ENCODE assay signal across 21 cellular contexts in the genomic region with DNA sequence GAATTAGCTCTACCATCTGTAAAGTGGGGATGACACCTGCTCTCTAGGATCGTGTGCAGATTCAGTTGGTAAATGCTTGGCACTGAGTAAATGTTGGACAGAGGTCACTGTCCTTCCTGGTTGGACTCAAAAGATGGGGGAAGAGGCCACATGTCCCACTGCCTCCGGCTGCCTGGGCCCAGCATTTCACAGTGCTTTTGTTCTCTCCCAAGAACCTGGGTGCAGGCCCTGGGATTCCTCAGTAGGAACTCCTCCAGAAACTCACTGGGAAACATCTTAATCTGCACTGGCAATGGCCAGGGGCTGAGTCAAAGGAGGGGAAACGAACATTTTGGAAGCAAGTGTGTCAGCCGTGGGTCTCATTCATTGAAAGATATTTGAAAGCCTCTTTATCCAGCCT.
A peak's percentile ranks its signal among the peaks of the same experiment; 100 is the strongest.
DNase-seq lines count a peak whose midpoint lies in the region; ATAC-seq and TF ChIP-seq lines count a peak whose summit lies in the region.
"Had no signal": no experiment of that assay in that cellular context is flagged by ENCODE, and none has a peak within 500 bp of the region (broad histone marks: within the 10 kb centered on the region; RNA-seq: fewer than 3 reads in every experiment).

No MANE protein-coding gene starts in this region.

- peak overlapping the region; percentile 21; the same call in 1 of the 2 replicates for H4K5ac ChIP-seq in IMR-90 (ENCODE audit: low read depth, low read length)

- H2BK5ac ChIP-seq in IMR-90 (ENCODE audit: low read depth, low read length, poor library complexity, severe bottlenecking), result no peak overlapping the region

- H3K4me1 ChIP-seq in IMR-90 (ENCODE audit: control insufficient read depth, insufficient read depth, low read length) (peaks cover 8% of the 10 kb centered on the region), psoas muscle (no peaks in the 10 kb centered on the region)
- H3K4me1 ChIP-seq: HAP-1 had no signal

- H2AK5ac ChIP-seq in IMR-90 (ENCODE audit: low read depth, low read length), result peak overlapping the region; percentile 74; the same call in 1 of the 2 replicates

- BruUV-seq in IMR-90 (replicated peaks; lab: Mats Ljungman, UMichigan), result no TSS peak

- CTCF ChIA-PET in IMR-90 (lab: Yijun Ruan, JAX), result no interaction called here

- H3K9ac ChIP-seq in IMR-90 (ENCODE audit: low read depth, low read length), result no peak overlapping the region
- H3K9ac ChIP-seq: BLaER1 treated with 17β-estradiol and CSF1 and Interleukin-3, amounts not matched to agents 10 nM and 100 nM had no signal

- peaks cover 12% of the 10 kb centered on the region for H3K9me1 ChIP-seq in IMR-90 (ENCODE audit: insufficient read depth, low read length)

- no CpG with 5 or more reads among the region's 4 CpGs for WGBS in IMR-90 (ENCODE audit: extremely low coverage in 2 of 2, insufficient read length in 1 of 2), 2 experiments
- 44 to 66% (median 51%) methylated on average over 4 of the region's 4 CpGs for WGBS in psoas muscle, 3 donors

- in situ Hi-C loops in IMR-90 (cut with MboI; ENCODE audit: low sequenced_read_pairs), result loop anchor here (5.0 kb wide), 1 partner anchor 92 kb away; the partner anchor contains the start of gene BDKRB2

- peaks cover 0 to 13% of the 10 kb centered on the region in 2 experiments; a peak in 2 of 4 replicates for H3K79me1 ChIP-seq in IMR-90 (ENCODE audit: low read depth in 1 of 2, low read length in 2 of 2)

- H4K8ac ChIP-seq in IMR-90 (ENCODE audit: low read depth in 2 of 2, low read length in 2 of 2), result 0 out of 4 replicates have a peak overlapping the region, but pooled peaks of 1 of the 2 experiments have one; percentile 24

- H3K4me2 ChIP-seq in IMR-90 (ENCODE audit: low read depth, low read length), result no peak overlapping the region
- H3K4me2 ChIP-seq: A549 had no signal

- peak overlapping the region; percentile 28 for H2AK9ac ChIP-seq in IMR-90 (replicated peaks; ENCODE audit: low read depth, low read length, poor library complexity)

- ATAC-seq in IMR-90 (ENCODE audit: low read depth) (no peak), left lobe of liver (peak; percentile 44), psoas muscle (no peak)
- ATAC-seq: A549, GM12878 had no signal

- POLR2A ChIA-PET in IMR-90 (lab: Charles Lee; ENCODE audit: unreplicated experiment), result no interaction called here

- H3K4me3 ChIP-seq in IMR-90 (ENCODE audit: insufficient read depth, low read depth, low read length) (no peak overlapping the region), psoas muscle (no peak overlapping the region)
- H3K4me3 ChIP-seq: A549; BLaER1 treated with 17β-estradiol and CSF1 and Interleukin-3, amounts not matched to agents 10 nM and 100 nM; GM12878; HAP-1 had no signal

- peak overlapping the region; percentile 49; the same call in 1 of the 2 replicates for H2BK120ac ChIP-seq in IMR-90 (ENCODE audit: low read depth, low read length)

- H3K18ac ChIP-seq in IMR-90 (ENCODE audit: low read depth, low read length), result peak overlapping the region; percentile 51; the same call in 1 of the 2 replicates

- no peak overlapping the region for H2AFZ ChIP-seq in IMR-90 (replicated peaks; ENCODE audit: low read length, poor library complexity)

- H4K91ac ChIP-seq in IMR-90 (ENCODE audit: insufficient read depth, low read depth, low read length), result peak overlapping the region; percentile 10; the same call in 1 of the 2 replicates

- H3K9me3 ChIP-seq in IMR-90 (ENCODE audit: control insufficient read depth, insufficient read depth, low read length), result peaks cover 5% of the 10 kb centered on the region
- no peaks in the 10 kb centered on the region for H3K9me3 ChIP-seq in psoas muscle
- H3K9me3 ChIP-seq: BE2C had no signal

- peak; percentile 19 for DNase-seq in activated effector memory CD4-positive, alpha-beta T cell treated with anti-CD3 and anti-CD28 coated beads, Interleukin-2, amount 50 U/mL, for 16 hours
- DNase-seq in activated effector memory CD4-positive, alpha-beta T cell treated with Interleukin-2 at 50 U/mL for 16 hours, result no peak
- DNase-seq in IMR-90, result no peak
- no peak for DNase-seq in left lobe of liver (ENCODE audit: low spot score)
- DNase-seq in GM20000 (ENCODE audit: low spot score), result no peak
- no peak for DNase-seq in psoas muscle
- DNase-seq in SIG-M5 (lab: John Stamatoyannopoulos, UW), result no peak
- DNase-seq: 8988T; ACHN; AML-193; BE2C; CD4-positive, alpha-beta T cell; CD8-positive, alpha-beta memory T cell; DMS 273 treated with DMSO at 0.1 percent for 48 hours; DND-41; GDM1; GOT3 had no signal

- TF ChIP-seq CTCF in IMR-90 (conservative IDR thresholded peaks at IDR 0.05; ENCODE audit: low read depth, low read length), result no peak
- TF ChIP-seq CTCF in GM20000 (IDR thresholded peaks at IDR 0.05; ENCODE audit: extremely low read depth, missing control alignments), result no peak
- TF ChIP-seq CTCF in psoas muscle (IDR thresholded peaks at IDR 0.05), result no peak

- H3K27ac ChIP-seq in IMR-90 (ENCODE audit: insufficient read depth, low read length) (no peak overlapping the region), psoas muscle (no peak overlapping the region)
- H3K27ac ChIP-seq: BLaER1 treated with 17β-estradiol and CSF1 and Interleukin-3, amounts not matched to agents 10 nM and 100 nM had no signal

- no peak for TF ChIP-seq POLR2A in IMR-90 (IDR thresholded peaks at IDR 0.05; ENCODE audit: low read depth, low read length)

- peak overlapping the region; percentile 46; the same call in 1 of the 2 replicates for H2BK20ac ChIP-seq in IMR-90 (ENCODE audit: low read depth, low read length)

- H3K14ac ChIP-seq in IMR-90 (replicated peaks; ENCODE audit: low read depth, low read length), result no peak overlapping the region; the same call in 1 of the 2 replicates

- H4K20me1 ChIP-seq in IMR-90 (ENCODE audit: insufficient read depth, low read length), result no peaks in the 10 kb centered on the region
- H4K20me1 ChIP-seq: BLaER1 treated with 17β-estradiol and CSF1 and Interleukin-3, amounts not matched to agents 10 nM and 100 nM had no signal

- dilution Hi-C loops in IMR-90 (cut with HindIII; ENCODE audit: low sequenced_read_pairs, unreplicated experiment), result no loop called here

- intact Hi-C loops in IMR-90 (cut with micrococcal nuclease), result loop anchor here (10.0 kb wide), 1 partner anchor 395 kb away; the partner anchor contains the start of gene PAPOLA
- intact Hi-C loops in psoas muscle (cut with DNase I), result no loop called here

- no peak overlapping the region for H3K56ac ChIP-seq in IMR-90 (ENCODE audit: extremely low read depth, insufficient read depth, low read length)

- H3K23ac ChIP-seq in IMR-90 (ENCODE audit: low read depth, low read length), result no peak overlapping the region

- H3K4ac ChIP-seq in IMR-90 (ENCODE audit: low read depth, low read length), result no peak overlapping the region; the same call in 1 of the 2 replicates

- H3K36me3 ChIP-seq in IMR-90 (ENCODE audit: control insufficient read depth, insufficient read depth, low read length) (no peaks in the 10 kb centered on the region), psoas muscle (ENCODE audit: insufficient read depth in 1 of 2, low read depth in 1 of 2) (no peaks in the 10 kb centered on the region)
- H3K36me3 ChIP-seq: BE2C; BLaER1 treated with 17β-estradiol and CSF1 and Interleukin-3, amounts not matched to agents 10 nM and 100 nM; HAP-1 had no signal

- TF ChIP-seq RAD21 in IMR-90 (IDR thresholded peaks at IDR 0.05; ENCODE audit: low read length), result no peak

- H2BK15ac ChIP-seq in IMR-90 (ENCODE audit: low read depth, low read length), result peak overlapping the region; percentile 76; the same call in 1 of the 3 replicates

- H3K27me3 ChIP-seq in IMR-90 (ENCODE audit: control insufficient read depth, insufficient read depth, low read length) (no peaks in the 10 kb centered on the region), psoas muscle (ENCODE audit: insufficient read depth in 3 of 3, low read length in 2 of 3) (peaks cover 0 to 13% (median 2%) of the 10 kb centered on the region in 3 donors)
- H3K27me3 ChIP-seq: BE2C; BLaER1 treated with 17β-estradiol and CSF1 and Interleukin-3, amounts not matched to agents 10 nM and 100 nM had no signal

TF ChIP-seq in IMR-90, 13 proteins besides CTCF, POLR2A, EP300 and RAD21:
- TF ChIP-seq MAFK (IDR thresholded peaks at IDR 0.05; ENCODE audit: low read depth, low read length) (no peak), USF2 (IDR thresholded peaks at IDR 0.05; ENCODE audit: low read depth, low read length) (no peak), SMC3 (IDR thresholded peaks at IDR 0.05; ENCODE audit: low read depth, low read length) (no peak), MAZ (IDR thresholded peaks at IDR 0.05; ENCODE audit: borderline replicate concordance, low read depth, low read length) (no peak), BHLHE40 (IDR thresholded peaks at IDR 0.05; ENCODE audit: low read depth, low read length) (no peak), CHD1 (IDR thresholded peaks at IDR 0.05; ENCODE audit: low read depth, low read length) (no peak), CEBPB (IDR thresholded peaks at IDR 0.05; ENCODE audit: low read depth, low read length) (no peak), NFE2L2 (IDR thresholded peaks at IDR 0.05; ENCODE audit: low read depth, low read length) (no peak), RCOR1 (IDR thresholded peaks at IDR 0.05; ENCODE audit: insufficient replicate concordance, low read length) (no peak), RFX5 (IDR thresholded peaks at IDR 0.05; ENCODE audit: low read depth, low read length) (no peak), MXI1 (IDR thresholded peaks at IDR 0.05; ENCODE audit: borderline replicate concordance, low read depth, low read length) (no peak), FOS (IDR thresholded peaks at IDR 0.05; ENCODE audit: low read depth, low read length) (no peak)
- TF ChIP-seq, protein P1, sequence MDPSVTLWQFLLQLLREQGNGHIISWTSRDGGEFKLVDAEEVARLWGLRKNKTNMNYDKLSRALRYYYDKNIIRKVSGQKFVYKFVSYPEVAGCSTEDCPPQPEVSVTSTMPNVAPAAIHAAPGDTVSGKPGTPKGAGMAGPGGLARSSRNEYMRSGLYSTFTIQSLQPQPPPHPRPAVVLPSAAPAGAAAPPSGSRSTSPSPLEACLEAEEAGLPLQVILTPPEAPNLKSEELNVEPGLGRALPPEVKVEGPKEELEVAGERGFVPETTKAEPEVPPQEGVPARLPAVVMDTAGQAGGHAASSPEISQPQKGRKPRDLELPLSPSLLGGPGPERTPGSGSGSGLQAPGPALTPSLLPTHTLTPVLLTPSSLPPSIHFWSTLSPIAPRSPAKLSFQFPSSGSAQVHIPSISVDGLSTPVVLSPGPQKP (IDR thresholded peaks at IDR 0.05; ENCODE audit: borderline replicate concordance, low read depth, low read length), result no peak
